Comparison of ENCODE assay signal across 1 cellular context in genomic region chr15:92383528-92384326, GRCh38.
TF ChIP-seq lines count a peak whose summit lies in the region.

No MANE protein-coding gene starts in this region.

TF ChIP-seq in K562, 482 proteins besides CTCF, POLR2A, EP300 and RAD21 (continued from another document):
- TF ChIP-seq PRDM10 (IDR thresholded peaks at IDR 0.05; ENCODE audit: partially characterized antibody) = peak; percentile 58
